Comparison of ENCODE assay signal across 21 cellular contexts in genomic region chr6:33936911-33937310, GRCh38.
"Had no signal": no experiment of that assay in that cellular context is flagged by ENCODE, and none has a peak within 500 bp of the region (broad histone marks: within the 10 kb centered on the region; RNA-seq: fewer than 3 reads in every experiment).

No MANE protein-coding gene starts in this region.

- H3K4me3 Mint-ChIP-seq: activated T-helper 1 cell treated with anti-CD3 and anti-CD28 coated beads, Interleukin-12 subunit alpha, Interleukin-12 subunit beta, Interleukin-2, Interleukin-4 antibody, amounts not matched to agents 30 ng/mL and 10 ng/mL and 1 ng/mL, durations not matched to agents 14 hours and 24 hours and 36 hours; dendritic cell treated with granulocyte-macrophage colony-stimulating factor and Interleukin-4, amounts not matched to agents 40 ng/mL and 50 ng/mL, for 4 days; effector memory CD8-positive, alpha-beta T cell; naive thymus-derived CD8-positive, alpha-beta T cell; stimulated activated effector memory CD8-positive, alpha-beta T cell treated with anti-CD3 and anti-CD28 coated beads, Interleukin-12 subunit alpha, Interleukin-12 subunit beta, amount 100 ng/mL, for 72 hours had no signal

- H3K9me3 Mint-ChIP-seq: activated naive CD4-positive, alpha-beta T cell treated with anti-CD3 and anti-CD28 coated beads, Interleukin-2, amount 50 U/mL, for 72 hours; activated T-helper 1 cell treated with anti-CD3 and anti-CD28 coated beads, Interleukin-12 subunit alpha, Interleukin-12 subunit beta, Interleukin-2, Interleukin-4 antibody, amounts not matched to agents 30 ng/mL and 10 ng/mL and 1 ng/mL, durations not matched to agents 14 hours and 24 hours and 36 hours; dendritic cell treated with granulocyte-macrophage colony-stimulating factor and Interleukin-4, amounts not matched to agents 40 ng/mL and 50 ng/mL, for 4 days; effector memory CD8-positive, alpha-beta T cell; naive thymus-derived CD8-positive, alpha-beta T cell; stimulated activated effector memory CD8-positive, alpha-beta T cell treated with anti-CD3 and anti-CD28 coated beads, Interleukin-12 subunit alpha, Interleukin-12 subunit beta, amount 100 ng/mL, for 72 hours had no signal

- H3K27me3 ChIP-seq: adrenal gland, pancreas, right lobe of liver had no signal

- FAIRE-seq: astrocyte, pancreas, small intestine had no signal

- H3K36me3 Mint-ChIP-seq: activated naive CD4-positive, alpha-beta T cell treated with anti-CD3 and anti-CD28 coated beads, Interleukin-2, amount 50 U/mL, for 72 hours; naive thymus-derived CD8-positive, alpha-beta T cell; stimulated activated effector memory CD8-positive, alpha-beta T cell treated with anti-CD3 and anti-CD28 coated beads, Interleukin-12 subunit alpha, Interleukin-12 subunit beta, amount 100 ng/mL, for 72 hours had no signal

- H3K4me3 ChIP-seq: adrenal gland, breast epithelium, pancreas, right lobe of liver, stomach had no signal

- H3K36me3 ChIP-seq: adrenal gland, breast epithelium, neutrophil, pancreas, right lobe of liver, stomach had no signal

- H3K27ac Mint-ChIP-seq: activated T-helper 1 cell treated with anti-CD3 and anti-CD28 coated beads, Interleukin-12 subunit alpha, Interleukin-12 subunit beta, Interleukin-2, Interleukin-4 antibody, amounts not matched to agents 30 ng/mL and 10 ng/mL and 1 ng/mL, durations not matched to agents 14 hours and 24 hours and 36 hours; dendritic cell treated with granulocyte-macrophage colony-stimulating factor and Interleukin-4, amounts not matched to agents 40 ng/mL and 50 ng/mL, for 4 days; effector memory CD8-positive, alpha-beta T cell; naive thymus-derived CD8-positive, alpha-beta T cell; stimulated activated effector memory CD8-positive, alpha-beta T cell treated with anti-CD3 and anti-CD28 coated beads, Interleukin-12 subunit alpha, Interleukin-12 subunit beta, amount 100 ng/mL, for 72 hours had no signal

- DNase-seq: activated CD4-positive, alpha-beta T cell treated with anti-CD3 and anti-CD28 coated beads for 1 hour; activated CD4-positive, alpha-beta T cell treated with anti-CD3 and anti-CD28 coated beads, Interleukin-2, amount 50 U/mL, for 48 hours; activated gamma-delta T cell treated with Interleukin-2 at 50 U/mL for 16 hours; activated T-cell treated with anti-CD3 and anti-CD28 coated beads for 4 hours; adrenal gland; effector memory CD8-positive, alpha-beta T cell; foreskin fibroblast; pancreas; right lobe of liver; small intestine; stimulated activated CD4-positive, alpha-beta T cell treated with anti-CD3 and anti-CD28 coated beads, Interleukin-4, amount 100 ng/mL, for 24 hours; stomach; trophoblast cell had no signal

- H3K27ac ChIP-seq: adrenal gland, breast epithelium, neutrophil, pancreas, right lobe of liver, stomach had no signal

- H3K4me1 ChIP-seq: adrenal gland, breast epithelium, pancreas, right lobe of liver, stomach had no signal

- H3K9me3 ChIP-seq: adrenal gland, breast epithelium, neutrophil, pancreas, right lobe of liver, stomach had no signal
